Comparison of ENCODE assay signal across 34 cellular contexts in genomic region chr5:163161512-163161911, GRCh38.
"Had no signal": no experiment of that assay in that cellular context is flagged by ENCODE, and none has a peak within 500 bp of the region (broad histone marks: within the 10 kb centered on the region; RNA-seq: fewer than 3 reads in every experiment).

No MANE protein-coding gene starts in this region.

- H3K36me3 ChIP-seq: MG63 had no signal

- H3K27me3 ChIP-seq: MG63 had no signal

- H3K9me3 ChIP-seq: MG63 had no signal

- DNase-seq: Karpas-422, Kasumi-1, MG63, MM.1S, MV-4-11, NCI-H1048, NCI-H1092, NCI-H1092 treated with DMSO at 0.1 percent for 48 hours, NCI-H1105, NCI-H1105 treated with DMSO at 0.1 percent for 48 hours, NCI-H1417, NCI-H1417 treated with DMSO at 0.1 percent for 48 hours, NCI-H1436, NCI-H1436 treated with DMSO at 0.1 percent for 48 hours, NCI-H146, NCI-H1694, NCI-H1694 treated with DMSO at 0.1 percent for 48 hours, NCI-H187, NCI-H187 treated with DMSO at 0.1 percent for 48 hours, NCI-H1930, NCI-H2029, NCI-H2029 treated with DMSO at 0.1 percent for 48 hours, NCI-H2081, NCI-H2081 treated with DMSO at 0.1 percent for 48 hours, NCI-H2107, NCI-H2171, NCI-H2171 treated with DMSO at 0.1 percent for 48 hours, NCI-H2227 treated with DMSO at 0.1 percent for 48 hours, NCI-H226, NCI-H345, NCI-H446, NCI-H446 treated with DMSO at 0.1 percent for 48 hours, NCI-H510A, NCI-H510A treated with DMSO at 0.1 percent for 48 hours had no signal

- H3K4me3 ChIP-seq: MG63 had no signal
